13 cellular contexts compared by ENCODE assay signal in genomic region chr1:173937062-173937461, GRCh38. TPM values are rescaled to one million over a fixed set of nuclear protein-coding genes. Genes with fewer than 3 reads are reported as not detected.
"Had no signal": no experiment of that assay in that cellular context is flagged by ENCODE, and none has a peak within 500 bp of the region (broad histone marks: within the 10 kb centered on the region; RNA-seq: fewer than 3 reads in every experiment).

No MANE protein-coding gene starts in this region.

- H3K4me1 Mint-ChIP-seq: naive thymus-derived CD8-positive, alpha-beta T cell had no signal

- H3K9me3 ChIP-seq: left ventricle myocardium inferior, pancreas, spleen had no signal

- H3K9me3 Mint-ChIP-seq: naive thymus-derived CD8-positive, alpha-beta T cell had no signal

- ATAC-seq: naive thymus-derived CD8-positive, alpha-beta T cell; pancreas; sciatic nerve had no signal

- H3K27me3 ChIP-seq: dorsolateral prefrontal cortex, hepatocyte, pancreas, spleen had no signal

- H3K4me3 Mint-ChIP-seq: naive thymus-derived CD8-positive, alpha-beta T cell had no signal

- H3K27ac ChIP-seq: hepatocyte, left ventricle myocardium inferior, pancreas, spleen had no signal

- DNase-seq: activated CD4-positive, CD25-positive, alpha-beta regulatory T cell treated with anti-CD3 and anti-CD28 coated beads, Interleukin-2, amount 50 U/mL, for 72 hours; activated naive CD4-positive, alpha-beta T cell treated with anti-CD3 and anti-CD28 coated beads, Interleukin-2, amount 50 U/mL, for 16 hours; activated T-cell treated with anti-CD3 and anti-CD28 coated beads for 4 hours; dorsolateral prefrontal cortex; left ventricle myocardium inferior; mesenchymal stem cell; naive thymus-derived CD8-positive, alpha-beta T cell; pancreas; spleen; stimulated activated CD4-positive, alpha-beta T cell treated with anti-CD3 and anti-CD28 coated beads, Interleukin-1b, Interleukin-23, amount 100 ng/mL, for 48 hours had no signal

- H3K4me1 ChIP-seq: left ventricle myocardium inferior, spleen had no signal

- H3K4me3 ChIP-seq: dorsolateral prefrontal cortex, hepatocyte, left ventricle myocardium inferior, pancreas, spleen had no signal

RNA-seq across cellular contexts. Expression of gene SERPINC1, which starts 19.9 kb away (rescaled TPM):
- total RNA-seq: astrocyte, left ventricle myocardium inferior, sciatic nerve had no signal
